ENCODE assay signal across 1 cellular context in the genomic region with DNA sequence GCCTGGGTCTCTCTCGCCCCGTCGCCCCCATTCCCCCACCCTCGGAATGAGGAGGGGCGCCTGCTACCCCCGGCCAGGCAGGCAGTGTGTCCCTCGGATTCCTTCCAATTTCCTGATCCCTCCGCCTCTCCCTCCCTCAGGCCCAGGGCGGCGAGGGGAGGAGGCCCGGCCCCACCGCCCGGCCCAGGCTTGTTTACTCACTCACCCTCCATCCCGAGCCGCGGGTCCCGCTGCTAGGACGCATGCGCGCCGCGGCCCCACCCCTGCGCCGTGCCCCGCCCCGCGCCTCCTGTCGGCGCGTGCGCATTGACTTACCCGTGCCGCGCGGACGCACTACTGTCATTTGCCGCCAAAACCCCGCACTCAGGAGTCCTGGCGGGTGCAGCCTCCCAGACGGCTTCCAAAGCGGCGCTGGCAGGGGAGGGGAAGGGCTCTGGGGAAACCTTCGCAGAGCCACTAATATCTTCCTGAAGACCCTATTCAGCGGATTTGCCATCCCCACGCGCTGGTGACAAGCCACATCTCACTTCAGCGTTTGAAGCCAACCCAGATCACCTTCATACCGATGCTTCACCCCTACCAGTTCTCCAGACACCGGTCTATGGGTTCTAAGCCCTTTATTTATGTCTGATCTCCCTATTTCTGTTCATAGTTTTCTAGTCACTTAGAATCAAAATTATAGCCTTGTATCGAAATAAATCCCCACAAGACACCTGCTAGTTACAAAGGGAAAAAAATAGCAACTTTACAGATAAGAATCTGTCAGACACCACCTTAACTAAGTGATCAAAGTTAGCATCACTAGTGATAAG.
TF ChIP-seq lines count a peak whose summit lies in the region.

TSS of gene EZH1 (minus strand) at position 235 of the 812 bp plus-strand sequence. CDS start 16,099 bp downstream, outside the sequence.

TF ChIP-seq in HepG2, 621 proteins besides CTCF, POLR2A, EP300 and RAD21 (continued from another document and continues in another):
- TF ChIP-seq FOXA1 (IDR thresholded peaks at IDR 0.05), result peak; percentile 81
- peak; percentile 100 for TF ChIP-seq FOXA1 (CRISPR knock-in tag; IDR thresholded peaks at IDR 0.05)
- TF ChIP-seq YY1 (IDR thresholded peaks at IDR 0.05; ENCODE audit: insufficient read depth, insufficient replicate concordance, low read depth, low read length), result peak; percentile 63
- TF ChIP-seq ZNF432 (CRISPR knock-in tag; IDR thresholded peaks at IDR 0.05; ENCODE audit: borderline replicate concordance), result no peak
- TF ChIP-seq ZNF225 (CRISPR knock-in tag; IDR thresholded peaks at IDR 0.05), result peak; percentile 69; the same call in 1 of the 2 replicates
- TF ChIP-seq ZNF101 (CRISPR knock-in tag; IDR thresholded peaks at IDR 0.05; ENCODE audit: borderline replicate concordance, low read depth), result no peak
- TF ChIP-seq BRF2 (CRISPR knock-in tag; IDR thresholded peaks at IDR 0.05), result peak; percentile 81; the same call in 1 of the 2 replicates
- peak; percentile 94; the same call in 1 of the 2 replicates for TF ChIP-seq NKX3-1 (CRISPR knock-in tag; IDR thresholded peaks at IDR 0.05)
- peak; percentile 71; the same call in 1 of the 2 replicates for TF ChIP-seq ZBTB42 (CRISPR knock-in tag; IDR thresholded peaks at IDR 0.05)
- TF ChIP-seq, protein P1, sequence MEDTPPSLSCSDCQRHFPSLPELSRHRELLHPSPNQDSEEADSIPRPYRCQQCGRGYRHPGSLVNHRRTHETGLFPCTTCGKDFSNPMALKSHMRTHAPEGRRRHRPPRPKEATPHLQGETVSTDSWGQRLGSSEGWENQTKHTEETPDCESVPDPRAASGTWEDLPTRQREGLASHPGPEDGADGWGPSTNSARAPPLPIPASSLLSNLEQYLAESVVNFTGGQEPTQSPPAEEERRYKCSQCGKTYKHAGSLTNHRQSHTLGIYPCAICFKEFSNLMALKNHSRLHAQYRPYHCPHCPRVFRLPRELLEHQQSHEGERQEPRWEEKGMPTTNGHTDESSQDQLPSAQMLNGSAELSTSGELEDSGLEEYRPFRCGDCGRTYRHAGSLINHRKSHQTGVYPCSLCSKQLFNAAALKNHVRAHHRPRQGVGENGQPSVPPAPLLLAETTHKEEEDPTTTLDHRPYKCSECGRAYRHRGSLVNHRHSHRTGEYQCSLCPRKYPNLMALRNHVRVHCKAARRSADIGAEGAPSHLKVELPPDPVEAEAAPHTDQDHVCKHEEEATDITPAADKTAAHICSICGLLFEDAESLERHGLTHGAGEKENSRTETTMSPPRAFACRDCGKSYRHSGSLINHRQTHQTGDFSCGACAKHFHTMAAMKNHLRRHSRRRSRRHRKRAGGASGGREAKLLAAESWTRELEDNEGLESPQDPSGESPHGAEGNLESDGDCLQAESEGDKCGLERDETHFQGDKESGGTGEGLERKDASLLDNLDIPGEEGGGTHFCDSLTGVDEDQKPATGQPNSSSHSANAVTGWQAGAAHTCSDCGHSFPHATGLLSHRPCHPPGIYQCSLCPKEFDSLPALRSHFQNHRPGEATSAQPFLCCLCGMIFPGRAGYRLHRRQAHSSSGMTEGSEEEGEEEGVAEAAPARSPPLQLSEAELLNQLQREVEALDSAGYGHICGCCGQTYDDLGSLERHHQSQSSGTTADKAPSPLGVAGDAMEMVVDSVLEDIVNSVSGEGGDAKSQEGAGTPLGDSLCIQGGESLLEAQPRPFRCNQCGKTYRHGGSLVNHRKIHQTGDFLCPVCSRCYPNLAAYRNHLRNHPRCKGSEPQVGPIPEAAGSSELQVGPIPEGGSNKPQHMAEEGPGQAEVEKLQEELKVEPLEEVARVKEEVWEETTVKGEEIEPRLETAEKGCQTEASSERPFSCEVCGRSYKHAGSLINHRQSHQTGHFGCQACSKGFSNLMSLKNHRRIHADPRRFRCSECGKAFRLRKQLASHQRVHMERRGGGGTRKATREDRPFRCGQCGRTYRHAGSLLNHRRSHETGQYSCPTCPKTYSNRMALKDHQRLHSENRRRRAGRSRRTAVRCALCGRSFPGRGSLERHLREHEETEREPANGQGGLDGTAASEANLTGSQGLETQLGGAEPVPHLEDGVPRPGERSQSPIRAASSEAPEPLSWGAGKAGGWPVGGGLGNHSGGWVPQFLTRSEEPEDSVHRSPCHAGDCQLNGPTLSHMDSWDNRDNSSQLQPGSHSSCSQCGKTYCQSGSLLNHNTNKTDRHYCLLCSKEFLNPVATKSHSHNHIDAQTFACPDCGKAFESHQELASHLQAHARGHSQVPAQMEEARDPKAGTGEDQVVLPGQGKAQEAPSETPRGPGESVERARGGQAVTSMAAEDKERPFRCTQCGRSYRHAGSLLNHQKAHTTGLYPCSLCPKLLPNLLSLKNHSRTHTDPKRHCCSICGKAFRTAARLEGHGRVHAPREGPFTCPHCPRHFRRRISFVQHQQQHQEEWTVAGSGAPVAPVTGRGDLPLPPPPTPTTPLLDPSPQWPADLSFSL (CRISPR knock-in tag; IDR thresholded peaks at IDR 0.05), result no peak
- TF ChIP-seq SATB2 (CRISPR knock-in tag; IDR thresholded peaks at IDR 0.05), result no peak; the same call in 1 of the 2 replicates
- TF ChIP-seq KDM1A (CRISPR knock-in tag; IDR thresholded peaks at IDR 0.05), result no peak
- peak; percentile 26; the same call in 1 of the 2 replicates for TF ChIP-seq FOSL2 (CRISPR knock-in tag; IDR thresholded peaks at IDR 0.05)
- TF ChIP-seq, protein P2, sequence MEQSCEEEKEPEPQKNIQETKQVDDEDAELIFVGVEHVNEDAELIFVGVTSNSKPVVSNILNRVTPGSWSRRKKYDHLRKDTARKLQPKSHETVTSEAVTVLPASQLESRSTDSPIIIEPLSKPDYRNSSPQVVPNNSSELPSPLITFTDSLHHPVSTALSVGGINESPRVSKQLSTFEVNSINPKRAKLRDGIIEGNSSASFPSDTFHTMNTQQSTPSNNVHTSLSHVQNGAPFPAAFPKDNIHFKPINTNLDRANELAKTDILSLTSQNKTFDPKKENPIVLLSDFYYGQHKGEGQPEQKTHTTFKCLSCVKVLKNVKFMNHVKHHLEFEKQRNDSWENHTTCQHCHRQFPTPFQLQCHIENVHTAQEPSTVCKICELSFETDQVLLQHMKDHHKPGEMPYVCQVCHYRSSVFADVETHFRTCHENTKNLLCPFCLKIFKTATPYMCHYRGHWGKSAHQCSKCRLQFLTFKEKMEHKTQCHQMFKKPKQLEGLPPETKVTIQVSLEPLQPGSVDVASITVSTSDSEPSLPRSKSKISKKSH (CRISPR knock-in tag; IDR thresholded peaks at IDR 0.05; ENCODE audit: borderline replicate concordance), result peak; percentile 97
- peak; percentile 27; the same call in 1 of the 2 replicates for TF ChIP-seq ZBTB49 (CRISPR knock-in tag; IDR thresholded peaks at IDR 0.05; ENCODE audit: borderline replicate concordance)
- TF ChIP-seq, protein P3, sequence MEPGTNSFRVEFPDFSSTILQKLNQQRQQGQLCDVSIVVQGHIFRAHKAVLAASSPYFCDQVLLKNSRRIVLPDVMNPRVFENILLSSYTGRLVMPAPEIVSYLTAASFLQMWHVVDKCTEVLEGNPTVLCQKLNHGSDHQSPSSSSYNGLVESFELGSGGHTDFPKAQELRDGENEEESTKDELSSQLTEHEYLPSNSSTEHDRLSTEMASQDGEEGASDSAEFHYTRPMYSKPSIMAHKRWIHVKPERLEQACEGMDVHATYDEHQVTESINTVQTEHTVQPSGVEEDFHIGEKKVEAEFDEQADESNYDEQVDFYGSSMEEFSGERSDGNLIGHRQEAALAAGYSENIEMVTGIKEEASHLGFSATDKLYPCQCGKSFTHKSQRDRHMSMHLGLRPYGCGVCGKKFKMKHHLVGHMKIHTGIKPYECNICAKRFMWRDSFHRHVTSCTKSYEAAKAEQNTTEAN (CRISPR knock-in tag; conservative IDR thresholded peaks at IDR 0.05), result 0 out of 2 replicates have a peak, but pooled peaks have one; percentile 57
- peak; percentile 70; the same call in 1 of the 2 replicates for TF ChIP-seq ZNF780A (CRISPR knock-in tag; IDR thresholded peaks at IDR 0.05)
- TF ChIP-seq ZNF136 (CRISPR knock-in tag; IDR thresholded peaks at IDR 0.05; ENCODE audit: low read depth), result no peak
- TF ChIP-seq ASH2L (IDR thresholded peaks at IDR 0.05; ENCODE audit: insufficient read length, low read depth, low read length), result peak; percentile 86
- TF ChIP-seq ZBTB38 (CRISPR knock-in tag; IDR thresholded peaks at IDR 0.05), result peak; percentile 95
- TF ChIP-seq ZNF720 (CRISPR knock-in tag; IDR thresholded peaks at IDR 0.05), result peak; percentile 52; the same call in 1 of the 2 replicates
- TF ChIP-seq SALL1 (CRISPR knock-in tag; IDR thresholded peaks at IDR 0.05), result peak; percentile 96
- 0 out of 2 replicates have a peak, but pooled peaks have one; percentile 9 for TF ChIP-seq NFIB (CRISPR knock-in tag; IDR thresholded peaks at IDR 0.05; ENCODE audit: borderline replicate concordance)
- peak; percentile 43; the same call in 1 of the 2 replicates for TF ChIP-seq ELF3 (CRISPR knock-in tag; IDR thresholded peaks at IDR 0.05)
- TF ChIP-seq ZNF713 (CRISPR knock-in tag; IDR thresholded peaks at IDR 0.05), result 0 out of 2 replicates have a peak, but pooled peaks have one; percentile 79
- TF ChIP-seq SP5 (CRISPR knock-in tag; IDR thresholded peaks at IDR 0.05; ENCODE audit: borderline replicate concordance, low read depth), result peak; percentile 13; the same call in 1 of the 2 replicates
- no peak for TF ChIP-seq STAG1 (CRISPR knock-in tag; IDR thresholded peaks at IDR 0.05)
- TF ChIP-seq REXO4 (CRISPR knock-in tag; IDR thresholded peaks at IDR 0.05; ENCODE audit: borderline replicate concordance), result no peak; the same call in 1 of the 2 replicates
- TF ChIP-seq ZNF577 (CRISPR knock-in tag; IDR thresholded peaks at IDR 0.05; ENCODE audit: borderline replicate concordance, low read depth), result no peak
- 0 out of 2 replicates have a peak, but pooled peaks have one; percentile 43 for TF ChIP-seq ZNF530 (CRISPR knock-in tag; IDR thresholded peaks at IDR 0.05; ENCODE audit: low read depth)
- TF ChIP-seq MED8 (CRISPR knock-in tag; IDR thresholded peaks at IDR 0.05; ENCODE audit: insufficient replicate concordance), result peak; percentile 73
- no peak for TF ChIP-seq U2AF1 (optimal IDR thresholded peaks at IDR 0.05; ENCODE audit: low read depth, low read length)
- no peak; the same call in 1 of the 2 replicates for TF ChIP-seq MED13 (CRISPR knock-in tag; IDR thresholded peaks at IDR 0.05)
- TF ChIP-seq NFE2 (CRISPR knock-in tag; IDR thresholded peaks at IDR 0.05), result no peak
- TF ChIP-seq IRF2 (CRISPR knock-in tag; IDR thresholded peaks at IDR 0.05), result peak; percentile 39; the same call in 1 of the 2 replicates
- TF ChIP-seq, protein P4, sequence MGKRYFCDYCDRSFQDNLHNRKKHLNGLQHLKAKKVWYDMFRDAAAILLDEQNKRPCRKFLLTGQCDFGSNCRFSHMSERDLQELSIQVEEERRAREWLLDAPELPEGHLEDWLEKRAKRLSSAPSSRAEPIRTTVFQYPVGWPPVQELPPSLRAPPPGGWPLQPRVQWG (CRISPR knock-in tag; IDR thresholded peaks at IDR 0.05; ENCODE audit: borderline replicate concordance, low read depth), result no peak
- peak; percentile 71; the same call in 1 of the 2 replicates for TF ChIP-seq RELA (CRISPR knock-in tag; IDR thresholded peaks at IDR 0.05)
- TF ChIP-seq, protein P5, sequence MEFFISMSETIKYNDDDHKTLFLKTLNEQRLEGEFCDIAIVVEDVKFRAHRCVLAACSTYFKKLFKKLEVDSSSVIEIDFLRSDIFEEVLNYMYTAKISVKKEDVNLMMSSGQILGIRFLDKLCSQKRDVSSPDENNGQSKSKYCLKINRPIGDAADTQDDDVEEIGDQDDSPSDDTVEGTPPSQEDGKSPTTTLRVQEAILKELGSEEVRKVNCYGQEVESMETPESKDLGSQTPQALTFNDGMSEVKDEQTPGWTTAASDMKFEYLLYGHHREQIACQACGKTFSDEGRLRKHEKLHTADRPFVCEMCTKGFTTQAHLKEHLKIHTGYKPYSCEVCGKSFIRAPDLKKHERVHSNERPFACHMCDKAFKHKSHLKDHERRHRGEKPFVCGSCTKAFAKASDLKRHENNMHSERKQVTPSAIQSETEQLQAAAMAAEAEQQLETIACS (CRISPR knock-in tag; IDR thresholded peaks at IDR 0.05), result 0 out of 2 replicates have a peak, but pooled peaks have one; percentile 48
- peak; percentile 84 for TF ChIP-seq MXD4 (CRISPR knock-in tag; IDR thresholded peaks at IDR 0.05)
- TF ChIP-seq ZNF33B (CRISPR knock-in tag; IDR thresholded peaks at IDR 0.05), result peak; percentile 80; the same call in 1 of the 2 replicates
- TF ChIP-seq CSRNP1 (CRISPR knock-in tag; IDR thresholded peaks at IDR 0.05), result peak; percentile 98
- TF ChIP-seq SNRNP70 (IDR thresholded peaks at IDR 0.05; ENCODE audit: low read depth, low read length), result no peak
- TF ChIP-seq ZNF557 (CRISPR knock-in tag; IDR thresholded peaks at IDR 0.05), result 0 out of 2 replicates have a peak, but pooled peaks have one; percentile 95
- peak; percentile 57; the same call in 1 of the 2 replicates for TF ChIP-seq ZNF343 (CRISPR knock-in tag; IDR thresholded peaks at IDR 0.05)
- TF ChIP-seq ZNF768 (CRISPR knock-in tag; IDR thresholded peaks at IDR 0.05), result 0 out of 2 replicates have a peak, but pooled peaks have one; percentile 13
